ENCODE assay signal across 18 cellular contexts in genomic region chr6:6841571-6841970, GRCh38.
DNase-seq lines count a peak whose midpoint lies in the region; ATAC-seq, FAIRE-seq and TF ChIP-seq lines count a peak whose summit lies in the region.
"Had no signal": no experiment of that assay in that cellular context is flagged by ENCODE, and none has a peak within 500 bp of the region (broad histone marks: within the 10 kb centered on the region; RNA-seq: fewer than 3 reads in every experiment).

No MANE protein-coding gene starts in this region.

- H3K4me1 Mint-ChIP-seq in activated CD4-positive, alpha-beta T cell treated with anti-CD3 and anti-CD28 coated beads for 36 hours: no peaks in the 10 kb centered on the region

- in situ Hi-C loops in GM12878 (cut with MboI): no loop called here

- TF ChIP-seq CTCF in GM12878 (IDR thresholded peaks at IDR 0.05 in 2 of 3, conservative IDR thresholded peaks at IDR 0.05 in 1 of 3; ENCODE audit: control insufficient read depth in 2 of 3, extremely low read depth in 1 of 3, insufficient read depth in 1 of 3, low read depth in 3 of 3, low read length in 3 of 3): 0 out of 6 replicates have a peak, but pooled peaks of 1 of the 3 experiments have one; percentile 6
- no peak for TF ChIP-seq CTCF in upper lobe of right lung (IDR thresholded peaks at IDR 0.05)

- peaks cover 9% of the 10 kb centered on the region for H3K4me1 ChIP-seq in GM12878 (ENCODE audit: control insufficient read depth, insufficient read depth, low read length)
- H3K4me1 ChIP-seq in upper lobe of right lung: peaks cover 8% of the 10 kb centered on the region
- H3K4me1 ChIP-seq: body of pancreas had no signal

- TF ChIP-seq RAD21 in GM12878 (IDR thresholded peaks at IDR 0.05; ENCODE audit: insufficient read depth, low read depth, low read length): no peak

- H3K36me3 ChIP-seq in GM12878 (ENCODE audit: control insufficient read depth in 2 of 2, insufficient read depth in 2 of 2, low read length in 1 of 2) (no peaks in the 10 kb centered on the region), upper lobe of right lung (no peaks in the 10 kb centered on the region)
- H3K36me3 ChIP-seq: thyroid gland had no signal

- no peak for FAIRE-seq in GM12878 (lab: Jason Lieb, UNC)
- FAIRE-seq: kidney had no signal

- no peak overlapping the region for H2AFZ ChIP-seq in GM12878 (ENCODE audit: control insufficient read depth, low read depth, low read length)
- H2AFZ ChIP-seq: PC-9 had no signal

- H3K27ac Mint-ChIP-seq in activated CD4-positive, alpha-beta T cell treated with anti-CD3 and anti-CD28 coated beads for 36 hours: no peak overlapping the region

- CTCF ChIA-PET in activated CD4-positive, alpha-beta T cell treated with anti-CD3 and anti-CD28 coated beads for 36 hours (lab: Charles Lee): no interaction called here
- CTCF ChIA-PET in GM12878 (lab: Yijun Ruan, JAX): interaction anchor here (0.7 to 1.4 kb wide), 5 partner anchors 10 to 77 kb away, joined by 3 to 5 read pairs (median 3); no protein-coding TSS in a partner anchor

- H3K27me3 Mint-ChIP-seq in activated CD4-positive, alpha-beta T cell treated with anti-CD3 and anti-CD28 coated beads for 36 hours: peaks cover 10% of the 10 kb centered on the region

- ATAC-seq in activated CD4-positive, alpha-beta T cell treated with anti-CD3 and anti-CD28 coated beads for 36 hours: no peak
- peak; percentile 23; the same call in 2 of the 3 replicates for ATAC-seq in GM12878
- ATAC-seq in upper lobe of right lung: peak; percentile 28
- no peak for ATAC-seq in HG03457 (IDR thresholded peaks at IDR 0.05; ENCODE audit: unreplicated experiment)
- ATAC-seq: body of pancreas had no signal

- no TSS peak for BruUV-seq in GM12878 (replicated peaks; lab: Mats Ljungman, UMichigan)

- POLR2A ChIA-PET in activated CD4-positive, alpha-beta T cell treated with anti-CD3 and anti-CD28 coated beads for 36 hours (lab: Charles Lee): no interaction called here
- POLR2A ChIA-PET in GM12878 (lab: Charles Lee): interaction anchor here (0.7 kb wide), 1 partner anchor 14 kb away, joined by 3 read pairs; no protein-coding TSS in a partner anchor

- peaks cover 6% of the 10 kb centered on the region for H3K9me3 Mint-ChIP-seq in activated CD4-positive, alpha-beta T cell treated with anti-CD3 and anti-CD28 coated beads for 36 hours (ENCODE audit: low read depth)

- H3K4me2 ChIP-seq in GM12878 (ENCODE audit: control insufficient read depth, insufficient read depth): no peak overlapping the region
- H3K4me2 ChIP-seq: PC-9 had no signal

- H3K4me3 ChIP-seq in GM12878 (no peak overlapping the region), upper lobe of right lung (no peak overlapping the region)
- H3K4me3 ChIP-seq: body of pancreas, dorsolateral prefrontal cortex, PC-9, thyroid gland had no signal

- RAD21 ChIA-PET in GM12878 (lab: Charles Lee; ENCODE audit: unreplicated experiment): interaction anchor here (1.0 to 1.3 kb wide), 2 partner anchors 47 to 53 kb away, joined by 3 read pairs; no protein-coding TSS in a partner anchor

- no peak for TF ChIP-seq POLR2A in GM12878 (IDR thresholded peaks at IDR 0.05; ENCODE audit: low read depth, low read length)

- H3K4me3 Mint-ChIP-seq in activated CD4-positive, alpha-beta T cell treated with anti-CD3 and anti-CD28 coated beads for 36 hours: no peak overlapping the region
- H3K4me3 Mint-ChIP-seq: CD8-positive, alpha-beta memory T cell had no signal

- no peaks in the 10 kb centered on the region for H3K79me2 ChIP-seq in GM12878 (ENCODE audit: control insufficient read depth, insufficient read depth, low read length)

- H4K20me1 ChIP-seq in GM12878 (ENCODE audit: control insufficient read depth, insufficient read depth): no peaks in the 10 kb centered on the region

- H3K27ac ChIP-seq in GM12878 (ENCODE audit: control insufficient read depth, insufficient read depth): no peak overlapping the region
- H3K27ac ChIP-seq in upper lobe of right lung: no peak overlapping the region
- H3K27ac ChIP-seq: body of pancreas, dorsolateral prefrontal cortex, PC-9, thyroid gland had no signal

- 33% methylated on average over 3 of the region's 3 CpGs for WGBS in GM12878 (ENCODE audit: insufficient coverage, insufficient replicate concordance, low lambda C conversion rate, missing lambda C conversion rate)

- SMC1A ChIA-PET in GM12878 (lab: Charles Lee; ENCODE audit: uncharacterized antibody, unreplicated experiment): interaction anchor here (0.7 to 2.8 kb wide), 9 partner anchors 10 to 367 kb away, joined by 3 to 10 read pairs (median 4); no protein-coding TSS in a partner anchor

- no peaks in the 10 kb centered on the region for H3K36me3 Mint-ChIP-seq in activated CD4-positive, alpha-beta T cell treated with anti-CD3 and anti-CD28 coated beads for 36 hours (ENCODE audit: low read depth)
- H3K36me3 Mint-ChIP-seq: IgD-negative memory B cell had no signal

- no peak for TF ChIP-seq EP300 in GM12878 (IDR thresholded peaks at IDR 0.05; ENCODE audit: borderline replicate concordance in 1 of 2, control insufficient read depth in 1 of 2, low read depth in 2 of 2, low read length in 2 of 2)

- peak; percentile 13 for DNase-seq in activated CD4-positive, alpha-beta T cell treated with anti-CD3 and anti-CD28 coated beads for 36 hours
- no peak for DNase-seq in activated CD4-positive, alpha-beta T cell treated with anti-CD3 and anti-CD28 coated beads, Interleukin-2, amount 50 U/mL, for 48 hours
- peak; percentile 31 for DNase-seq in NCI-H2171 treated with DMSO at 0.1 percent for 48 hours (lab: John Stamatoyannopoulos, UW)
- no peak for DNase-seq in GM12878 (ENCODE audit: low read depth, low spot score)
- DNase-seq in upper lobe of right lung: no peak
- DNase-seq in amniotic stem cell (lab: John Stamatoyannopoulos, UW): no peak
- DNase-seq in foreskin melanocyte: no peak
- DNase-seq: activated CD8-positive, alpha-beta memory T cell treated with anti-CD3 and anti-CD28 coated beads, Interleukin-2, amount 50 U/mL, for 4 hours; CD8-positive, alpha-beta memory T cell; dorsolateral prefrontal cortex; kidney; NCI-H1105 treated with DMSO at 0.1 percent for 48 hours; NCI-H226; PC-9; thyroid gland had no signal

- no peaks in the 10 kb centered on the region for H3K27me3 ChIP-seq in GM12878 (replicated peaks in 1 of 2; ENCODE audit: control insufficient read depth in 2 of 2, insufficient read depth in 2 of 2, low read length in 1 of 2)
- no peaks in the 10 kb centered on the region for H3K27me3 ChIP-seq in upper lobe of right lung
- H3K27me3 ChIP-seq: body of pancreas, thyroid gland had no signal

- intact Hi-C loops in activated CD4-positive, alpha-beta T cell treated with anti-CD3 and anti-CD28 coated beads for 36 hours (cut with DNase I, micrococcal nuclease): no loop called here
- intact Hi-C loops in GM12878 (cut with micrococcal nuclease; ENCODE audit: unreplicated experiment) (no loop called here), upper lobe of right lung (cut with DNase I) (no loop called here)

- H3K9ac ChIP-seq in GM12878 (ENCODE audit: control insufficient read depth, insufficient read depth, low read length): no peak overlapping the region

- H3K9me3 ChIP-seq in GM12878 (replicated peaks; ENCODE audit: control insufficient read depth, insufficient read depth, low read length): no peaks in the 10 kb centered on the region; the same call in 1 of the 3 replicates
- no peaks in the 10 kb centered on the region for H3K9me3 ChIP-seq in upper lobe of right lung
- H3K9me3 ChIP-seq: body of pancreas, thyroid gland had no signal

TF ChIP-seq in GM12878, 131 proteins besides CTCF, POLR2A, EP300 and RAD21 (continues in another document):
- TF ChIP-seq RELA (IDR thresholded peaks at IDR 0.05; ENCODE audit: borderline replicate concordance, partially characterized antibody) (no peak), E4F1 (IDR thresholded peaks at IDR 0.05; ENCODE audit: borderline replicate concordance, partially characterized antibody) (no peak), NFYA (IDR thresholded peaks at IDR 0.05; ENCODE audit: borderline replicate concordance, low read depth, low read length) (no peak), RAD51 (IDR thresholded peaks at IDR 0.05) (no peak), CBX3 (IDR thresholded peaks at IDR 0.05; ENCODE audit: borderline replicate concordance, low read depth) (no peak), TCF3 (IDR thresholded peaks at IDR 0.05; ENCODE audit: borderline replicate concordance, insufficient read depth, low read depth, low read length) (no peak)

Comparison
In these comparisons a context has a peak if more than half of its experiments do, and no peak if none do; other contexts are left out.
1. DNase-seq: peak in activated CD4-positive, alpha-beta T cell treated with anti-CD3 and anti-CD28 coated beads for 36 hours (single experiment) and NCI-H2171 treated with DMSO at 0.1 percent for 48 hours (single experiment); none in activated CD4-positive, alpha-beta T cell treated with anti-CD3 and anti-CD28 coated beads, Interleukin-2, amount 50 U/mL, for 48 hours (0 of 2), GM12878 (single experiment), upper lobe of right lung (single experiment), amniotic stem cell (single experiment) and foreskin melanocyte (single experiment).
2. ATAC-seq: peak in GM12878 (single experiment) and upper lobe of right lung (single experiment); none in activated CD4-positive, alpha-beta T cell treated with anti-CD3 and anti-CD28 coated beads for 36 hours (single experiment) and HG03457 (single experiment).